19 cellular contexts compared by ENCODE assay signal in genomic region chr1:7586031-7586941, GRCh38.
DNase-seq lines count a peak whose midpoint lies in the region; ATAC-seq and TF ChIP-seq lines count a peak whose summit lies in the region.
"Had no signal": no experiment of that assay in that cellular context is flagged by ENCODE, and none has a peak within 500 bp of the region (broad histone marks: within the 10 kb centered on the region; RNA-seq: fewer than 3 reads in every experiment).

No MANE protein-coding gene starts in this region.

- H3K36me3 ChIP-seq in BLaER1 = no peaks in the 10 kb centered on the region
- H3K36me3 ChIP-seq in cardiac muscle cell = no peaks in the 10 kb centered on the region
- H3K36me3 ChIP-seq in ovary = no peaks in the 10 kb centered on the region

- H3K27ac ChIP-seq in BLaER1 (no peak overlapping the region), cardiac muscle cell (no peak overlapping the region), ovary (no peak overlapping the region)
- H3K27ac ChIP-seq: coronary artery had no signal

- intact Hi-C loops in ovary (cut with DNase I) = no loop called here
- intact Hi-C loops in CD14-positive monocyte (cut with micrococcal nuclease) = no loop called here

- ATAC-seq in GM19351 (IDR thresholded peaks at IDR 0.05; ENCODE audit: unreplicated experiment) = no peak
- ATAC-seq: activated CD4-positive, alpha-beta T cell treated with anti-CD3 and anti-CD28 coated beads for 36 hours had no signal

- H3K27me3 ChIP-seq in BLaER1 = no peaks in the 10 kb centered on the region
- no peaks in the 10 kb centered on the region for H3K27me3 ChIP-seq in cardiac muscle cell
- H3K27me3 ChIP-seq in ovary = no peaks in the 10 kb centered on the region

- no peak for TF ChIP-seq POLR2A in ovary (IDR thresholded peaks at IDR 0.05)

- H3K9me3 Mint-ChIP-seq in CD14-positive monocyte = no peaks in the 10 kb centered on the region
- no peaks in the 10 kb centered on the region for H3K9me3 Mint-ChIP-seq in type B pancreatic cell
- H3K9me3 Mint-ChIP-seq: memory B cell had no signal

- H3K4me2 ChIP-seq in BLaER1 = peak overlapping the region; percentile 22

- H3K9me3 ChIP-seq in BLaER1 = peaks cover 6% of the 10 kb centered on the region; the same call in 1 of the 2 replicates
- H3K9me3 ChIP-seq in cardiac muscle cell (ENCODE audit: low read depth) = no peaks in the 10 kb centered on the region
- no peaks in the 10 kb centered on the region for H3K9me3 ChIP-seq in ovary

- no peak for TF ChIP-seq EP300 in ovary (IDR thresholded peaks at IDR 0.05)

- H3K4me1 Mint-ChIP-seq in CD14-positive monocyte = no peaks in the 10 kb centered on the region
- H3K4me1 Mint-ChIP-seq in type B pancreatic cell (ENCODE audit: unreplicated experiment) = peaks cover 5% of the 10 kb centered on the region
- H3K4me1 Mint-ChIP-seq: activated CD4-positive, alpha-beta T cell treated with anti-CD3 and anti-CD28 coated beads for 36 hours; memory B cell had no signal

- peaks cover 52% of the 10 kb centered on the region for H3K4me1 ChIP-seq in BLaER1
- peaks cover 40% of the 10 kb centered on the region for H3K4me1 ChIP-seq in cardiac muscle cell (ENCODE audit: low read depth)
- H3K4me1 ChIP-seq in ovary (ENCODE audit: insufficient read depth) = peaks cover 7% of the 10 kb centered on the region

- WGBS in ovary, 3 donors = 41 to 55% (median 46%) methylated on average over 16 to 26 of the region's 26 CpGs

- H3K9ac ChIP-seq in BLaER1 = no peak overlapping the region

- no peaks in the 10 kb centered on the region for H4K20me1 ChIP-seq in BLaER1

- H3K4me3 ChIP-seq in BLaER1 = no peak overlapping the region
- no peak overlapping the region for H3K4me3 ChIP-seq in cardiac muscle cell
- H3K4me3 ChIP-seq in ovary = no peak overlapping the region
- H3K4me3 ChIP-seq: coronary artery had no signal

- H3K36me3 Mint-ChIP-seq in CD14-positive monocyte (no peaks in the 10 kb centered on the region), type B pancreatic cell (no peaks in the 10 kb centered on the region)
- H3K36me3 Mint-ChIP-seq: memory B cell had no signal

- DNase-seq in NCI-H345 treated with DMSO at 0.1 percent for 48 hours (lab: John Stamatoyannopoulos, UW; ENCODE audit: unreplicated experiment) (peak; percentile 21), cardiac muscle cell (ENCODE audit: low read depth in 1 of 2, low spot score in 1 of 2) (peak; percentile 24 to 37), ovary (peak in 3 of 5 donors; percentile 8 to 39 (median 11)), hippocampal formation (lab: John Stamatoyannopoulos, UW) (no peak), CD14-positive monocyte (ENCODE audit: low spot score) (no peak), type B pancreatic cell (ENCODE audit: extremely low spot score, unreplicated experiment) (no peak)
- DNase-seq: activated CD4-positive, alpha-beta T cell treated with anti-CD3 and anti-CD28 coated beads for 36 hours; activated gamma-delta T cell treated with Interleukin-2 at 50 U/mL for 16 hours; COR-L47; EL; foreskin melanocyte; NCI-H1694; NCI-H226; SIG-M5; T-helper 2 cell had no signal

- H3K27ac Mint-ChIP-seq in CD14-positive monocyte (peak overlapping the region in 1 of 7 donors; percentile 28), type B pancreatic cell (no peak overlapping the region)
- H3K27ac Mint-ChIP-seq: activated CD4-positive, alpha-beta T cell treated with anti-CD3 and anti-CD28 coated beads for 36 hours; memory B cell had no signal

- peaks cover 2 to 7% (median 5%) of the 10 kb centered on the region in 3 donors for H3K27me3 Mint-ChIP-seq in CD14-positive monocyte (ENCODE audit: low read depth in 3 of 3)
- no peaks in the 10 kb centered on the region for H3K27me3 Mint-ChIP-seq in type B pancreatic cell
- H3K27me3 Mint-ChIP-seq: activated CD4-positive, alpha-beta T cell treated with anti-CD3 and anti-CD28 coated beads for 36 hours had no signal

- TF ChIP-seq CTCF in cardiac muscle cell (IDR thresholded peaks at IDR 0.05; ENCODE audit: low read depth, low read length) (no peak), ovary (IDR thresholded peaks at IDR 0.05) (no peak), CD14-positive monocyte (IDR thresholded peaks at IDR 0.05) (no peak), type B pancreatic cell (conservative IDR thresholded peaks at IDR 0.05) (no peak)

- H3K4me3 Mint-ChIP-seq in CD14-positive monocyte = no peak overlapping the region
- no peak overlapping the region for H3K4me3 Mint-ChIP-seq in type B pancreatic cell
- H3K4me3 Mint-ChIP-seq: activated CD4-positive, alpha-beta T cell treated with anti-CD3 and anti-CD28 coated beads for 36 hours; memory B cell had no signal

Comparison
In these comparisons a context has a peak if more than half of its experiments do, and no peak if none do; other contexts are left out.
1. DNase-seq: peak in NCI-H345 treated with DMSO at 0.1 percent for 48 hours (single experiment), cardiac muscle cell (2 of 2) and ovary (3 of 5); none in hippocampal formation (0 of 2), CD14-positive monocyte (single experiment) and type B pancreatic cell (single experiment).